ENCODE assay signal across 1 cellular context in genomic region chr16:1941924-1942809, GRCh38.
TF ChIP-seq lines count a peak whose summit lies in the region.

No MANE protein-coding gene starts in this region.

TF ChIP-seq in K562, 482 proteins besides CTCF, POLR2A, EP300 and RAD21 (continued from another document):
- TF ChIP-seq CUX1 (CRISPR knock-in tag; IDR thresholded peaks at IDR 0.05) (no peak), ZEB2 (IDR thresholded peaks at IDR 0.05) (peak; percentile 81), EP400 (IDR thresholded peaks at IDR 0.05) (peak; percentile 48; the same call in 1 of the 2 replicates), NR3C1 (CRISPR knock-in tag; IDR thresholded peaks at IDR 0.05) (no peak), MAFF (IDR thresholded peaks at IDR 0.05; ENCODE audit: low read length) (peak; percentile 90), C11orf30 (IDR thresholded peaks at IDR 0.05; ENCODE audit: low read depth) (peak; percentile 93)
TF ChIP-seq in K562: peak in this region for 50.
